ENCODE assay signal across 23 cellular contexts in the genomic region with DNA sequence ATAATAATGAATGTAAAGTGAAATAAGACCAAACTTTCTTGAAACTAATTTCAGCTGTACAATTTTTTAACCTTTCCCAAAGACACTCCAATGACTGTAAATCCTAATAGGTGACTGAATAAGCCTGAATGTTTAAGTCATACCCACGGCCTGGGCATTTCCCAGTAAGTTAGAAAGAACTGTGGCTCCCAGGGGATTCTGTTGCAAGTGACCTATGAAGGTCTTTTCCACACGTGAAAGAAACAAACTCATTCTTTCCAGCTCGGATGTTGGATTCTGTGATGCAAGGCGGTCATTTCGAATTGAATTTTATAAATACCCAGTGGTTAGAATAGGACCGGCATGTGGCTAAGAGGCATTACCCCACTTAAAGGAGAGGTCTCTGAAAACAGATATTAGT.
"Had no signal": no experiment of that assay in that cellular context is flagged by ENCODE, and none has a peak within 500 bp of the region (broad histone marks: within the 10 kb centered on the region; RNA-seq: fewer than 3 reads in every experiment).

No MANE protein-coding gene starts in this region.

- H3K4me3 Mint-ChIP-seq: activated naive CD8-positive, alpha-beta T cell; activated T-helper 1 cell treated with anti-CD3 and anti-CD28 coated beads, Interleukin-12 subunit alpha, Interleukin-12 subunit beta, Interleukin-2, Interleukin-4 antibody, amounts not matched to agents 30 ng/mL and 10 ng/mL and 1 ng/mL, durations not matched to agents 14 hours and 24 hours and 36 hours; endodermal cell; naive thymus-derived CD4-positive, alpha-beta T cell had no signal

- H3K36me3 ChIP-seq: brain microvascular endothelial cell, colonic mucosa, left ventricle myocardium inferior, tibial nerve had no signal

- H3K4me1 Mint-ChIP-seq: endodermal cell; naive thymus-derived CD4-positive, alpha-beta T cell had no signal

- H3K9me3 ChIP-seq: colonic mucosa, left ventricle myocardium inferior, tibial nerve had no signal

- H3K27me3 Mint-ChIP-seq: activated naive CD8-positive, alpha-beta T cell; naive thymus-derived CD4-positive, alpha-beta T cell had no signal

- H3K9me3 Mint-ChIP-seq: endodermal cell had no signal

- H3K4me3 ChIP-seq: colonic mucosa, left ventricle myocardium inferior, mucosa of descending colon, tibial nerve had no signal

- H3K36me3 Mint-ChIP-seq: activated naive CD8-positive, alpha-beta T cell; naive thymus-derived CD4-positive, alpha-beta T cell had no signal

- H3K27ac ChIP-seq: brain microvascular endothelial cell, colonic mucosa, epithelial cell of prostate, left ventricle myocardium inferior, tibial nerve had no signal

- H3K4me1 ChIP-seq: colonic mucosa, left ventricle myocardium inferior had no signal

- H3K27ac Mint-ChIP-seq: activated naive CD8-positive, alpha-beta T cell; activated T-helper 1 cell treated with anti-CD3 and anti-CD28 coated beads, Interleukin-12 subunit alpha, Interleukin-12 subunit beta, Interleukin-2, Interleukin-4 antibody, amounts not matched to agents 30 ng/mL and 10 ng/mL and 1 ng/mL, durations not matched to agents 14 hours and 24 hours and 36 hours; endodermal cell; naive thymus-derived CD4-positive, alpha-beta T cell had no signal

- ATAC-seq: activated CD4-positive, CD25-positive, alpha-beta regulatory T cell treated with anti-CD3 and anti-CD28 coated beads, Interleukin-2, amount 50 U/mL, for 24 hours; mucosa of descending colon; naive thymus-derived CD4-positive, alpha-beta T cell had no signal

- DNase-seq: activated gamma-delta T cell treated with Interleukin-2 at 50 U/mL for 16 hours; activated T-cell treated with anti-CD3 and anti-CD28 coated beads for 4 hours; amniotic stem cell; brain microvascular endothelial cell; central memory CD4-positive, alpha-beta T cell; colonic mucosa; endodermal cell; head of caudate nucleus; left ventricle myocardium inferior; mucosa of descending colon; naive thymus-derived CD4-positive, alpha-beta T cell; nucleus accumbens; posterior cingulate gyrus; retina; stimulated activated CD4-positive, alpha-beta T cell treated with anti-CD3 and anti-CD28 coated beads, Interleukin-2, amount 100 ng/mL, for 24 hours; stimulated activated naive CD4-positive, alpha-beta T cell treated with Interleukin-2 at 50 U/mL for 16 hours; substantia nigra; T1000 had no signal

- H3K27me3 ChIP-seq: brain microvascular endothelial cell, colonic mucosa, tibial nerve had no signal
